ENCODE assay signal across 2 cellular contexts in the genomic region with DNA sequence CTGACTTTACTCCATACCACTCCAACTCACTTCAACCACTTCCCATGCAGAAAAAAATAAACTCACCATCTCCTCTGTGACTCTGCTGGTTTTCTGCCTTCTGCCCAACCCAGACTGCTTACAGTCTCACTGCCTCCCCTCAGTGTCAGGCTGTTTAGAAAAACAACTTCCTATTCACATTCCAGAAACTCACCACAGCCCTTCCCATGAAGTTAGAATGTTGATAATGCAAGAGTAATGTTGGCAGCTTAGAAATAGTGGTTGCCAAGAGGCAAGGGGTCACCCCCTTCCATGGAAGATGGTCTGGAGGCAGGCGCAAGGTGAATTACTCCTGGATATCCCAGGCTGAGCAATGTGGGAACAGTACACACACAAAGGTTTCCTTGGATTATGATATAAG.
TF ChIP-seq lines count a peak whose summit lies in the region.

A gene (minus strand): TSS at position 119 of the 400 bp plus-strand sequence. CDS start 50 bp downstream, at position 69.

TF ChIP-seq in liver, 16 proteins besides CTCF, POLR2A, EP300 and RAD21:
- peak; percentile 59 for TF ChIP-seq NR2F2 (IDR thresholded peaks at IDR 0.05)
- TF ChIP-seq GABPA (IDR thresholded peaks at IDR 0.05 in 1 of 2, conservative IDR thresholded peaks at IDR 0.05 in 1 of 2), result no peak

TF ChIP-seq in HepG2, 621 proteins besides CTCF, POLR2A, EP300 and RAD21:
- TF ChIP-seq, protein P1, sequence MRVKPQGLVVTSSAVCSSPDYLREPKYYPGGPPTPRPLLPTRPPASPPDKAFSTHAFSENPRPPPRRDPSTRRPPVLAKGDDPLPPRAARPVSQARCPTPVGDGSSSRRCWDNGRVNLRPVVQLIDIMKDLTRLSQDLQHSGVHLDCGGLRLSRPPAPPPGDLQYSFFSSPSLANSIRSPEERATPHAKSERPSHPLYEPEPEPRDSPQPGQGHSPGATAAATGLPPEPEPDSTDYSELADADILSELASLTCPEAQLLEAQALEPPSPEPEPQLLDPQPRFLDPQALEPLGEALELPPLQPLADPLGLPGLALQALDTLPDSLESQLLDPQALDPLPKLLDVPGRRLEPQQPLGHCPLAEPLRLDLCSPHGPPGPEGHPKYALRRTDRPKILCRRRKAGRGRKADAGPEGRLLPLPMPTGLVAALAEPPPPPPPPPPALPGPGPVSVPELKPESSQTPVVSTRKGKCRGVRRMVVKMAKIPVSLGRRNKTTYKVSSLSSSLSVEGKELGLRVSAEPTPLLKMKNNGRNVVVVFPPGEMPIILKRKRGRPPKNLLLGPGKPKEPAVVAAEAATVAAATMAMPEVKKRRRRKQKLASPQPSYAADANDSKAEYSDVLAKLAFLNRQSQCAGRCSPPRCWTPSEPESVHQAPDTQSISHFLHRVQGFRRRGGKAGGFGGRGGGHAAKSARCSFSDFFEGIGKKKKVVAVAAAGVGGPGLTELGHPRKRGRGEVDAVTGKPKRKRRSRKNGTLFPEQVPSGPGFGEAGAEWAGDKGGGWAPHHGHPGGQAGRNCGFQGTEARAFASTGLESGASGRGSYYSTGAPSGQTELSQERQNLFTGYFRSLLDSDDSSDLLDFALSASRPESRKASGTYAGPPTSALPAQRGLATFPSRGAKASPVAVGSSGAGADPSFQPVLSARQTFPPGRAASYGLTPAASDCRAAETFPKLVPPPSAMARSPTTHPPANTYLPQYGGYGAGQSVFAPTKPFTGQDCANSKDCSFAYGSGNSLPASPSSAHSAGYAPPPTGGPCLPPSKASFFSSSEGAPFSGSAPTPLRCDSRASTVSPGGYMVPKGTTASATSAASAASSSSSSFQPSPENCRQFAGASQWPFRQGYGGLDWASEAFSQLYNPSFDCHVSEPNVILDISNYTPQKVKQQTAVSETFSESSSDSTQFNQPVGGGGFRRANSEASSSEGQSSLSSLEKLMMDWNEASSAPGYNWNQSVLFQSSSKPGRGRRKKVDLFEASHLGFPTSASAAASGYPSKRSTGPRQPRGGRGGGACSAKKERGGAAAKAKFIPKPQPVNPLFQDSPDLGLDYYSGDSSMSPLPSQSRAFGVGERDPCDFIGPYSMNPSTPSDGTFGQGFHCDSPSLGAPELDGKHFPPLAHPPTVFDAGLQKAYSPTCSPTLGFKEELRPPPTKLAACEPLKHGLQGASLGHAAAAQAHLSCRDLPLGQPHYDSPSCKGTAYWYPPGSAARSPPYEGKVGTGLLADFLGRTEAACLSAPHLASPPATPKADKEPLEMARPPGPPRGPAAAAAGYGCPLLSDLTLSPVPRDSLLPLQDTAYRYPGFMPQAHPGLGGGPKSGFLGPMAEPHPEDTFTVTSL (CRISPR knock-in tag; IDR thresholded peaks at IDR 0.05; ENCODE audit: borderline replicate concordance), result no peak
- TF ChIP-seq ZNF672 (CRISPR knock-in tag; IDR thresholded peaks at IDR 0.05) (no peak), ZNF564 (CRISPR knock-in tag; IDR thresholded peaks at IDR 0.05) (no peak), GABPB1 (CRISPR knock-in tag; IDR thresholded peaks at IDR 0.05) (no peak), SNRNP70 (IDR thresholded peaks at IDR 0.05; ENCODE audit: low read depth, low read length) (no peak), GPN1 (CRISPR knock-in tag; IDR thresholded peaks at IDR 0.05; ENCODE audit: borderline replicate concordance) (no peak), ZNF557 (CRISPR knock-in tag; IDR thresholded peaks at IDR 0.05) (no peak), GATAD2A (CRISPR knock-in tag; IDR thresholded peaks at IDR 0.05) (no peak), TEAD2 (CRISPR knock-in tag; IDR thresholded peaks at IDR 0.05) (no peak), ZNF225 (CRISPR knock-in tag; IDR thresholded peaks at IDR 0.05) (no peak), HNRNPL (IDR thresholded peaks at IDR 0.05; ENCODE audit: low read depth, low read length) (no peak), SIN3B (IDR thresholded peaks at IDR 0.05; ENCODE audit: low read length) (no peak), SYNCRIP (IDR thresholded peaks at IDR 0.05; ENCODE audit: insufficient read depth, low read depth, low read length) (no peak), GATA4 (IDR thresholded peaks at IDR 0.05; ENCODE audit: borderline replicate concordance, low read depth) (no peak), NFE2 (CRISPR knock-in tag; IDR thresholded peaks at IDR 0.05) (no peak)
- TF ChIP-seq, protein P2, sequence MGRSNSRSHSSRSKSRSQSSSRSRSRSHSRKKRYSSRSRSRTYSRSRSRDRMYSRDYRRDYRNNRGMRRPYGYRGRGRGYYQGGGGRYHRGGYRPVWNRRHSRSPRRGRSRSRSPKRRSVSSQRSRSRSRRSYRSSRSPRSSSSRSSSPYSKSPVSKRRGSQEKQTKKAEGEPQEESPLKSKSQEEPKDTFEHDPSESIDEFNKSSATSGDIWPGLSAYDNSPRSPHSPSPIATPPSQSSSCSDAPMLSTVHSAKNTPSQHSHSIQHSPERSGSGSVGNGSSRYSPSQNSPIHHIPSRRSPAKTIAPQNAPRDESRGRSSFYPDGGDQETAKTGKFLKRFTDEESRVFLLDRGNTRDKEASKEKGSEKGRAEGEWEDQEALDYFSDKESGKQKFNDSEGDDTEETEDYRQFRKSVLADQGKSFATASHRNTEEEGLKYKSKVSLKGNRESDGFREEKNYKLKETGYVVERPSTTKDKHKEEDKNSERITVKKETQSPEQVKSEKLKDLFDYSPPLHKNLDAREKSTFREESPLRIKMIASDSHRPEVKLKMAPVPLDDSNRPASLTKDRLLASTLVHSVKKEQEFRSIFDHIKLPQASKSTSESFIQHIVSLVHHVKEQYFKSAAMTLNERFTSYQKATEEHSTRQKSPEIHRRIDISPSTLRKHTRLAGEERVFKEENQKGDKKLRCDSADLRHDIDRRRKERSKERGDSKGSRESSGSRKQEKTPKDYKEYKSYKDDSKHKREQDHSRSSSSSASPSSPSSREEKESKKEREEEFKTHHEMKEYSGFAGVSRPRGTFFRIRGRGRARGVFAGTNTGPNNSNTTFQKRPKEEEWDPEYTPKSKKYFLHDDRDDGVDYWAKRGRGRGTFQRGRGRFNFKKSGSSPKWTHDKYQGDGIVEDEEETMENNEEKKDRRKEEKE (IDR thresholded peaks at IDR 0.05), result no peak
- TF ChIP-seq, protein P3, sequence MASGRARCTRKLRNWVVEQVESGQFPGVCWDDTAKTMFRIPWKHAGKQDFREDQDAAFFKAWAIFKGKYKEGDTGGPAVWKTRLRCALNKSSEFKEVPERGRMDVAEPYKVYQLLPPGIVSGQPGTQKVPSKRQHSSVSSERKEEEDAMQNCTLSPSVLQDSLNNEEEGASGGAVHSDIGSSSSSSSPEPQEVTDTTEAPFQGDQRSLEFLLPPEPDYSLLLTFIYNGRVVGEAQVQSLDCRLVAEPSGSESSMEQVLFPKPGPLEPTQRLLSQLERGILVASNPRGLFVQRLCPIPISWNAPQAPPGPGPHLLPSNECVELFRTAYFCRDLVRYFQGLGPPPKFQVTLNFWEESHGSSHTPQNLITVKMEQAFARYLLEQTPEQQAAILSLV (CRISPR knock-in tag; IDR thresholded peaks at IDR 0.05; ENCODE audit: borderline replicate concordance), result no peak
- TF ChIP-seq, protein P4, sequence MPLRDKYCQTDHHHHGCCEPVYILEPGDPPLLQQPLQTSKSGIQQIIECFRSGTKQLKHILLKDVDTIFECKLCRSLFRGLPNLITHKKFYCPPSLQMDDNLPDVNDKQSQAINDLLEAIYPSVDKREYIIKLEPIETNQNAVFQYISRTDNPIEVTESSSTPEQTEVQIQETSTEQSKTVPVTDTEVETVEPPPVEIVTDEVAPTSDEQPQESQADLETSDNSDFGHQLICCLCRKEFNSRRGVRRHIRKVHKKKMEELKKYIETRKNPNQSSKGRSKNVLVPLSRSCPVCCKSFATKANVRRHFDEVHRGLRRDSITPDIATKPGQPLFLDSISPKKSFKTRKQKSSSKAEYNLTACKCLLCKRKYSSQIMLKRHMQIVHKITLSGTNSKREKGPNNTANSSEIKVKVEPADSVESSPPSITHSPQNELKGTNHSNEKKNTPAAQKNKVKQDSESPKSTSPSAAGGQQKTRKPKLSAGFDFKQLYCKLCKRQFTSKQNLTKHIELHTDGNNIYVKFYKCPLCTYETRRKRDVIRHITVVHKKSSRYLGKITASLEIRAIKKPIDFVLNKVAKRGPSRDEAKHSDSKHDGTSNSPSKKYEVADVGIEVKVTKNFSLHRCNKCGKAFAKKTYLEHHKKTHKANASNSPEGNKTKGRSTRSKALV (CRISPR knock-in tag; IDR thresholded peaks at IDR 0.05), result no peak
- TF ChIP-seq, protein P5, sequence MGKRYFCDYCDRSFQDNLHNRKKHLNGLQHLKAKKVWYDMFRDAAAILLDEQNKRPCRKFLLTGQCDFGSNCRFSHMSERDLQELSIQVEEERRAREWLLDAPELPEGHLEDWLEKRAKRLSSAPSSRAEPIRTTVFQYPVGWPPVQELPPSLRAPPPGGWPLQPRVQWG (CRISPR knock-in tag; IDR thresholded peaks at IDR 0.05; ENCODE audit: borderline replicate concordance, low read depth), result no peak
- TF ChIP-seq, protein P6, sequence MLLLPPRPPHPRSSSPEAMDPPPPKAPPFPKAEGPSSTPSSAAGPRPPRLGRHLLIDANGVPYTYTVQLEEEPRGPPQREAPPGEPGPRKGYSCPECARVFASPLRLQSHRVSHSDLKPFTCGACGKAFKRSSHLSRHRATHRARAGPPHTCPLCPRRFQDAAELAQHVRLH (CRISPR knock-in tag; IDR thresholded peaks at IDR 0.05; ENCODE audit: borderline replicate concordance, low read depth), result no peak
